Comparison of ENCODE assay signal across 15 cellular contexts in genomic region chr16:56353054-56353921, GRCh38.
DNase-seq lines count a peak whose midpoint lies in the region; ATAC-seq and TF ChIP-seq lines count a peak whose summit lies in the region.
"Had no signal": no experiment of that assay in that cellular context is flagged by ENCODE, and none has a peak within 500 bp of the region (broad histone marks: within the 10 kb centered on the region; RNA-seq: fewer than 3 reads in every experiment).

No MANE protein-coding gene starts in this region.

- H3K36me3 ChIP-seq in PC-9 (ENCODE audit: low read depth) (no peaks in the 10 kb centered on the region), left lung (no peaks in the 10 kb centered on the region), stomach (peaks cover 0 to 12% (median 1%) of the 10 kb centered on the region in 4 donors)
- H3K36me3 ChIP-seq: adrenal gland had no signal

- H3K79me2 ChIP-seq in PC-9 (ENCODE audit: low read depth), result no peaks in the 10 kb centered on the region

- H3K4me1 ChIP-seq in PC-9 (replicated peaks; ENCODE audit: insufficient read depth), result peaks cover 37% of the 10 kb centered on the region
- peaks cover 7 to 12% of the 10 kb centered on the region in 2 donors for H3K4me1 ChIP-seq in left lung
- H3K4me1 ChIP-seq in stomach, result peaks cover 10 to 24% (median 17%) of the 10 kb centered on the region in 4 donors

- no TSS peak for BruUV-seq in PC-9 (replicated peaks; lab: Mats Ljungman, UMichigan)

- CTCF ChIA-PET in PC-9 (lab: Charles Lee), result interaction anchor here (0.6 to 0.7 kb wide), 2 partner anchors 8 to 27 kb away, joined by 3 read pairs; no protein-coding TSS in a partner anchor

- intact Hi-C loops in PC-9 (cut with micrococcal nuclease; ENCODE audit: unreplicated experiment) (loop anchor here (10.0 kb wide), 1 partner anchor 352 kb away; no protein-coding TSS in a partner anchor), left lung (cut with DNase I) (no loop called here), stomach (cut with DNase I; ENCODE audit: low total_unique reads) (no loop called here)

- H3K27ac ChIP-seq in PC-9 (no peak overlapping the region), left lung (no peak overlapping the region), stomach (no peak overlapping the region)
- H3K27ac ChIP-seq: adrenal gland had no signal

- ATAC-seq in left lung, result no peak
- ATAC-seq: HCT116 had no signal

- TF ChIP-seq EP300 in stomach (IDR thresholded peaks at IDR 0.05), result no peak

- H3K4me3 ChIP-seq in PC-9 (no peak overlapping the region), left lung (no peak overlapping the region), stomach (no peak overlapping the region)
- H3K4me3 ChIP-seq: adrenal gland had no signal

- no peak overlapping the region for H2AFZ ChIP-seq in PC-9

- no peak for TF ChIP-seq CTCF in PC-9 (conservative IDR thresholded peaks at IDR 0.05)
- no peak for TF ChIP-seq CTCF in left lung (IDR thresholded peaks at IDR 0.05)
- no peak for TF ChIP-seq CTCF in stomach (IDR thresholded peaks at IDR 0.05)

- POLR2A ChIA-PET in PC-9 (lab: Charles Lee; ENCODE audit: unreplicated experiment), result no interaction called here

- H3K9me3 ChIP-seq in PC-9 (ENCODE audit: insufficient read depth, low read depth) (no peaks in the 10 kb centered on the region), left lung (no peaks in the 10 kb centered on the region), stomach (no peaks in the 10 kb centered on the region)
- H3K9me3 ChIP-seq: adrenal gland had no signal

- no peaks in the 10 kb centered on the region; the same call in none of the 2 replicates for H3F3A ChIP-seq in PC-9 (ENCODE audit: insufficient read depth, low read depth)

- no peak for TF ChIP-seq POLR2A in stomach (IDR thresholded peaks at IDR 0.05)

- peak; percentile 54 for DNase-seq in activated effector memory CD4-positive, alpha-beta T cell treated with anti-CD3 and anti-CD28 coated beads, Interleukin-2, amount 50 U/mL, for 16 hours
- DNase-seq in activated effector memory CD4-positive, alpha-beta T cell treated with Interleukin-2 at 50 U/mL for 16 hours, result no peak
- DNase-seq in PC-9 (peak; percentile 48 to 53), left lung (peak; percentile 4 to 72), stomach (peak; percentile 16), SHP77 (lab: John Stamatoyannopoulos, UW) (no peak), NCI-H524 treated with DMSO at 0.1 percent for 48 hours (lab: John Stamatoyannopoulos, UW) (no peak), NCI-H2171 (lab: John Stamatoyannopoulos, UW) (no peak)
- DNase-seq: activated T-cell treated with anti-CD3 and anti-CD28 coated beads for 4 hours; central memory CD4-positive, alpha-beta T cell; DND-41; NCI-H1092 treated with DMSO at 0.1 percent for 48 hours; NCI-H2107 had no signal

- H3K27me3 ChIP-seq in PC-9 (ENCODE audit: insufficient read depth, low read depth), result no peaks in the 10 kb centered on the region
- H3K27me3 ChIP-seq in left lung, result peaks cover 0 to 10% of the 10 kb centered on the region in 2 donors
- no peaks in the 10 kb centered on the region for H3K27me3 ChIP-seq in stomach
- H3K27me3 ChIP-seq: adrenal gland had no signal

- no peaks in the 10 kb centered on the region for H3K9me2 ChIP-seq in PC-9 (ENCODE audit: insufficient read depth)

- WGBS in stomach, 5 donors, result 67 to 79% (median 76%) methylated on average over 10 to 15 of the region's 15 CpGs

- no peak overlapping the region for H3K4me2 ChIP-seq in PC-9

- no peaks in the 10 kb centered on the region for H4K20me1 ChIP-seq in PC-9 (ENCODE audit: insufficient read depth)

Comparison
In these comparisons a context has a peak if more than half of its experiments do, and no peak if none do; other contexts are left out.
1. DNase-seq: peak in activated effector memory CD4-positive, alpha-beta T cell treated with anti-CD3 and anti-CD28 coated beads, Interleukin-2, amount 50 U/mL, for 16 hours (single experiment), PC-9 (2 of 2), left lung (2 of 2) and stomach (single experiment); none in activated effector memory CD4-positive, alpha-beta T cell treated with Interleukin-2 at 50 U/mL for 16 hours (single experiment), SHP77 (0 of 2), NCI-H524 treated with DMSO at 0.1 percent for 48 hours (single experiment) and NCI-H2171 (single experiment).